10 cellular contexts compared by ENCODE assay signal in genomic region chr14:32744811-32745445, GRCh38.
DNase-seq lines count a peak whose midpoint lies in the region; ATAC-seq, FAIRE-seq and TF ChIP-seq lines count a peak whose summit lies in the region.
"Had no signal": no experiment of that assay in that cellular context is flagged by ENCODE, and none has a peak within 500 bp of the region (broad histone marks: within the 10 kb centered on the region; RNA-seq: fewer than 3 reads in every experiment).

No MANE protein-coding gene starts in this region.

- H3K27ac Mint-ChIP-seq in GM23338, result no peak overlapping the region

- H3K4me3 Mint-ChIP-seq in GM23338, result no peak overlapping the region

- TF ChIP-seq RAD21 in A549 (conservative IDR thresholded peaks at IDR 0.05 in 1 of 2, IDR thresholded peaks at IDR 0.05 in 1 of 2), result no peak

- H3K27ac ChIP-seq in A549 (no peak overlapping the region), mammary epithelial cell (ENCODE audit: insufficient read depth, low read depth, low read length) (no peak overlapping the region), GM23338 (ENCODE audit: low read depth) (no peak overlapping the region)
- H3K27ac ChIP-seq: BLaER1 had no signal

- ATAC-seq in A549 (no peak), GM18519 (IDR thresholded peaks at IDR 0.05; ENCODE audit: low FRiP score, unreplicated experiment) (no peak), GM23338 (no peak)

- no peak for TF ChIP-seq CTCF in A549 (IDR thresholded peaks at IDR 0.05)
- no peak for TF ChIP-seq CTCF in mammary epithelial cell (conservative IDR thresholded peaks at IDR 0.05 in 1 of 2, IDR thresholded peaks at IDR 0.05 in 1 of 2; ENCODE audit: extremely low read depth in 1 of 2, insufficient read depth in 1 of 2, low read depth in 1 of 2, low read length in 2 of 2)
- TF ChIP-seq CTCF in GM23338 (conservative IDR thresholded peaks at IDR 0.05; ENCODE audit: low read depth in 2 of 2), result no peak

- WGBS in A549 (ENCODE audit: missing lambda C conversion rate), result 0% methylated on average over 2 of the region's 2 CpGs
- 9% methylated on average over 2 of the region's 2 CpGs for WGBS in mammary epithelial cell (ENCODE audit: low coverage, missing lambda C conversion rate)

- no peaks in the 10 kb centered on the region for H3K4me1 Mint-ChIP-seq in GM23338

- no TSS peak for BruUV-seq in mammary epithelial cell (replicated peaks; lab: Mats Ljungman, UMichigan)

- no peaks in the 10 kb centered on the region for H3K79me2 ChIP-seq in mammary epithelial cell (ENCODE audit: insufficient read depth, low read length)
- no peaks in the 10 kb centered on the region for H3K79me2 ChIP-seq in GM23338 (replicated peaks; ENCODE audit: insufficient read depth)

- H3K9me3 ChIP-seq in A549 (no peaks in the 10 kb centered on the region), mammary epithelial cell (replicated peaks; ENCODE audit: insufficient read depth, low read length) (no peaks in the 10 kb centered on the region)
- H3K9me3 ChIP-seq: BLaER1 had no signal

- H3K27me3 ChIP-seq in mammary epithelial cell (ENCODE audit: insufficient read depth, low read length) (no peaks in the 10 kb centered on the region), GM23338 (ENCODE audit: insufficient read depth) (no peaks in the 10 kb centered on the region)
- H3K27me3 ChIP-seq: BLaER1 had no signal

- in situ Hi-C loops in mammary epithelial cell (cut with MboI; ENCODE audit: low sequenced_read_pairs in 2 of 2), result loop anchor here in 1 of 2 donors (25.0 kb wide), 1 partner anchor 92 kb away; no protein-coding TSS in a partner anchor

- no peak for TF ChIP-seq EP300 in A549 (IDR thresholded peaks at IDR 0.05)

- POLR2A ChIA-PET in A549 (lab: Yijun Ruan, JAX), result no interaction called here

- no peaks in the 10 kb centered on the region for H3K9me3 Mint-ChIP-seq in GM23338

- dilution Hi-C loops in mammary epithelial cell (cut with HindIII; ENCODE audit: low sequenced_read_pairs), result no loop called here

- intact Hi-C loops in mammary epithelial cell (cut with micrococcal nuclease), result no loop called here

- peaks cover 3% of the 10 kb centered on the region; the same call in 1 of the 2 replicates for H3K9me2 ChIP-seq in GM23338 (ENCODE audit: insufficient read depth)

- H3K36me3 ChIP-seq in mammary epithelial cell (ENCODE audit: insufficient read depth, low read length), result no peaks in the 10 kb centered on the region
- no peaks in the 10 kb centered on the region for H3K36me3 ChIP-seq in GM23338 (ENCODE audit: insufficient read depth)
- H3K36me3 ChIP-seq: BLaER1 had no signal

- CTCF ChIA-PET in A549 (lab: Yijun Ruan, JAX) (no interaction called here), mammary epithelial cell (lab: Charles Lee; ENCODE audit: low non-redundant PET) (no interaction called here)

- H3K4me2 ChIP-seq in A549, result no peak overlapping the region
- H3K4me2 ChIP-seq in mammary epithelial cell (ENCODE audit: insufficient read depth, low read depth, low read length), result peak overlapping the region; percentile 6
- H3K4me2 ChIP-seq in GM23338, result no peak overlapping the region
- H3K4me2 ChIP-seq: BLaER1 had no signal

- FAIRE-seq in A549 (lab: Jason Lieb, UNC), result no peak
- FAIRE-seq in islet of Langerhans (lab: Jason Lieb, UNC), result peak; percentile 43

- no peak for TF ChIP-seq POLR2A in A549 (IDR thresholded peaks at IDR 0.05; ENCODE audit: low read length)

- no peak overlapping the region for H3K9ac ChIP-seq in mammary epithelial cell (ENCODE audit: insufficient read depth, low read length)
- H3K9ac ChIP-seq: BLaER1 had no signal

- no peaks in the 10 kb centered on the region for H3F3A ChIP-seq in GM23338 (replicated peaks; ENCODE audit: low read depth)

- no peaks in the 10 kb centered on the region for H4K20me1 ChIP-seq in mammary epithelial cell (ENCODE audit: insufficient read depth, low read length)
- no peaks in the 10 kb centered on the region for H4K20me1 ChIP-seq in GM23338 (replicated peaks; ENCODE audit: insufficient read depth)
- H4K20me1 ChIP-seq: BLaER1 had no signal

- peak overlapping the region; percentile 23 for H2AFZ ChIP-seq in mammary epithelial cell (ENCODE audit: low read depth, low read length)
- H2AFZ ChIP-seq in GM23338, result no peak overlapping the region

- H3K4me1 ChIP-seq in A549, result no peaks in the 10 kb centered on the region
- peaks cover 8% of the 10 kb centered on the region for H3K4me1 ChIP-seq in mammary epithelial cell (ENCODE audit: insufficient read depth, low read length)
- no peaks in the 10 kb centered on the region for H3K4me1 ChIP-seq in GM23338 (ENCODE audit: insufficient read depth)
- H3K4me1 ChIP-seq: BLaER1 had no signal

- no peaks in the 10 kb centered on the region for H3K27me3 Mint-ChIP-seq in GM23338 (ENCODE audit: insufficient read depth, low read depth, poor library complexity)

- no peaks in the 10 kb centered on the region for H3K36me3 Mint-ChIP-seq in GM23338 (ENCODE audit: low read depth)

- H3K4me3 ChIP-seq in A549 (no peak overlapping the region), mammary epithelial cell (replicated peaks in 1 of 3; ENCODE audit: insufficient read depth in 1 of 3, low read depth in 2 of 3, low read length in 3 of 3) (no peak overlapping the region), GM23338 (no peak overlapping the region)
- H3K4me3 ChIP-seq: BLaER1 had no signal

- DNase-seq in A549 (ENCODE audit: low read depth in 1 of 2, low spot score in 1 of 2) (no peak), EH (ENCODE audit: low read depth) (peak; percentile 6), mammary epithelial cell (peak; percentile 17), GM23338 (ENCODE audit: low spot score) (no peak), NCI-H2107 treated with DMSO at 0.1 percent for 48 hours (lab: John Stamatoyannopoulos, UW; ENCODE audit: unreplicated experiment) (no peak)
- DNase-seq: H7, IMR-90 had no signal

TF ChIP-seq in A549, 52 proteins besides CTCF, POLR2A, EP300 and RAD21:
- TF ChIP-seq E2F6 (IDR thresholded peaks at IDR 0.05; ENCODE audit: borderline replicate concordance, low read depth) (no peak), CEBPB (IDR thresholded peaks at IDR 0.05) (no peak), MAFK (IDR thresholded peaks at IDR 0.05; ENCODE audit: partially characterized antibody) (peak; percentile 19), NPAS2 (CRISPR knock-in tag; IDR thresholded peaks at IDR 0.05; ENCODE audit: borderline replicate concordance) (no peak), SMC3 (IDR thresholded peaks at IDR 0.05) (no peak)

TF ChIP-seq in GM23338, 12 proteins besides CTCF, POLR2A, EP300 and RAD21 (continues in another document):
- TF ChIP-seq STAT1 (IDR thresholded peaks at IDR 0.05; ENCODE audit: unreplicated experiment) (no peak), POLR2AphosphoS5 (IDR thresholded peaks at IDR 0.05; ENCODE audit: low read depth) (no peak), ZNF331 (CRISPR knock-in tag; IDR thresholded peaks at IDR 0.05; ENCODE audit: low read depth) (no peak), EZH2 (IDR thresholded peaks at IDR 0.05; ENCODE audit: low read depth, unreplicated experiment) (no peak)

Comparison
In these comparisons a context has a peak if more than half of its experiments do, and no peak if none do; other contexts are left out.
1. DNase-seq: peak in EH (single experiment) and mammary epithelial cell (single experiment); none in A549 (0 of 2), GM23338 (single experiment) and NCI-H2107 treated with DMSO at 0.1 percent for 48 hours (single experiment).